Comparison of ENCODE assay signal across 10 cellular contexts in the genomic region with DNA sequence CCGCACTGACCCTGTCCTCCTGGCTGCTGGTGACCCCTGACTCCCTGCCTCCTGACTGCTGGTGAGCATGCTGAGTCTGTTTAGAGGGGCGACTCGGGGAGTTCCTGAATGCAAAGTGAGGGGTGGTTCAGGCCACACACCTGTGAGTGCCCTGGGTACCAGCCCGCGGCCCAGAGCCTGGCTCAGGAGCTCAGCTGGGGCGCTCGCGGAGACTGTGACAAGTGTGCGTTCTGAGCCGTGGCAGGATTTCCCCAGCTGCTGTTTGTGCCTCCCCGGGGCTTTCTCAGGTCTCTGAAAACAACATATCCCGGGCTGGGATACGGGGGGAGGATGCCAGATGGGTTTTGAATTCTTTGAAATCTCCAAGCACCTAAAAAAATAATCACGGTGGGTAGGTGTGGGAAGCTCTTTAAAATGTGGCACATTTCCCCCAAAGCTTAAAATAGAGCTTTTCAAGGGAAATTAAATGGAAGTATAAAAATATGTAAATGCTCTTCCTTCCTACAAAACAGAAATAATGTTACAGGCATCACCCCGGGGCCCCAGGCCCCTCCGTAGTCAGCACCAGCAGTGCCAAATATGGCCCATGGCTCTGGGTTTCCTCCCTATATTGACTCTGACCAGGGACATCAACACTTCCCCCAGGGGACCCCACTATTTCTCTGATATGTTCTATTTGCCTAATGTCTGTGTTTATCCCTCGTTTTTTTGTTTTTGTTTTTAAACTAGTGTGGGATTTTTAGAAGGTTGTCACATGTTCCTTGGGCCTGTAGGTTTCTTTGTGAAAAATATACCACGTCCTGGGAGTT. TPM values are rescaled to one million over a fixed set of nuclear protein-coding genes. Genes with fewer than 3 reads are reported as not detected.
DNase-seq lines count a peak whose midpoint lies in the region; ATAC-seq and TF ChIP-seq lines count a peak whose summit lies in the region.
"Had no signal": no experiment of that assay in that cellular context is flagged by ENCODE, and none has a peak within 500 bp of the region (broad histone marks: within the 10 kb centered on the region; RNA-seq: fewer than 3 reads in every experiment).

No MANE protein-coding gene starts in this region.

- no peaks in the 10 kb centered on the region for H3K27me3 Mint-ChIP-seq in activated T-cell treated with anti-CD3 and anti-CD28 coated beads, Interleukin-2, amount 50 U/mL, for 4 hours (ENCODE audit: low read depth)

- TF ChIP-seq POLR2A in right lobe of liver (IDR thresholded peaks at IDR 0.05), result no peak

- peak overlapping the region; percentile 75 for H3K4me3 Mint-ChIP-seq in activated T-cell treated with anti-CD3 and anti-CD28 coated beads, Interleukin-2, amount 50 U/mL, for 4 hours

- intact Hi-C loops in right lobe of liver (cut with DNase I), result no loop called here

- TF ChIP-seq CTCF in GM13977 (IDR thresholded peaks at IDR 0.05; ENCODE audit: extremely low read depth, insufficient read depth, missing control alignments), result no peak
- TF ChIP-seq CTCF in right lobe of liver (IDR thresholded peaks at IDR 0.05), result no peak

- H3K4me1 Mint-ChIP-seq in activated T-cell treated with anti-CD3 and anti-CD28 coated beads, Interleukin-2, amount 50 U/mL, for 4 hours (ENCODE audit: low read depth), result peaks cover 64% of the 10 kb centered on the region

- H3K36me3 ChIP-seq in right lobe of liver, result no peaks in the 10 kb centered on the region

- peak; percentile 67 for DNase-seq in GM13977 (ENCODE audit: low spot score)
- DNase-seq in activated T-cell treated with anti-CD3 and anti-CD28 coated beads, Interleukin-2, amount 50 U/mL, for 4 hours, result peak; percentile 56
- peak; percentile 62 for DNase-seq in stimulated activated CD4-positive, alpha-beta T cell treated with anti-CD3 and anti-CD28 coated beads, Interleukin-12 subunit alpha, Interleukin-12 subunit beta, amount 100 ng/mL, for 4 hours
- no peak for DNase-seq in right lobe of liver
- no peak for DNase-seq in NK-92 (lab: John Stamatoyannopoulos, UW; ENCODE audit: unreplicated experiment)
- no peak for DNase-seq in NCI-H345 (lab: John Stamatoyannopoulos, UW)
- no peak for DNase-seq in NCI-H2029 treated with DMSO at 0.1 percent for 48 hours (lab: John Stamatoyannopoulos, UW)
- DNase-seq: hippocampal formation, psoas muscle had no signal

- no peaks in the 10 kb centered on the region for H3K27me3 ChIP-seq in right lobe of liver

- in situ Hi-C loops in GM13977 (cut with MboI; ENCODE audit: low pct_unique_long_range_greater_than_20kb, low sequenced_read_pairs, unreplicated experiment), result no loop called here

- no peak overlapping the region for H3K27ac ChIP-seq in right lobe of liver
- H3K27ac ChIP-seq: psoas muscle had no signal

- no peak overlapping the region for H3K4me3 ChIP-seq in right lobe of liver
- H3K4me3 ChIP-seq: psoas muscle had no signal

- WGBS in right lobe of liver (ENCODE audit: insufficient coverage, low coverage, low lambda C conversion rate, missing lambda C conversion rate), result 35% methylated on average over 7 of the region's 18 CpGs

- no peaks in the 10 kb centered on the region for H3K9me3 ChIP-seq in right lobe of liver
- H3K9me3 ChIP-seq: psoas muscle had no signal

- H3K36me3 Mint-ChIP-seq in activated T-cell treated with anti-CD3 and anti-CD28 coated beads, Interleukin-2, amount 50 U/mL, for 4 hours (ENCODE audit: insufficient read depth), result no peaks in the 10 kb centered on the region

- no peaks in the 10 kb centered on the region for H3K9me3 Mint-ChIP-seq in activated T-cell treated with anti-CD3 and anti-CD28 coated beads, Interleukin-2, amount 50 U/mL, for 4 hours

- no peaks in the 10 kb centered on the region for H3K4me1 ChIP-seq in right lobe of liver
- H3K4me1 ChIP-seq: psoas muscle had no signal

- ATAC-seq in HG03432 (IDR thresholded peaks at IDR 0.05; ENCODE audit: unreplicated experiment), result peak; percentile 70
- peak; percentile 58 to 71 for ATAC-seq in activated T-cell treated with anti-CD3 and anti-CD28 coated beads, Interleukin-2, amount 50 U/mL, for 4 hours
- ATAC-seq in right lobe of liver, result no peak

RNA-seq across cellular contexts. Expression of a gene that starts 49.9 kb away (rescaled TPM):
- total RNA-seq in activated T-cell treated with anti-CD3 and anti-CD28 coated beads, Interleukin-2, amount 50 U/mL, for 4 hours, result 100 to 1,000 TPM; 120 to 132 (median 130) TPM
- 1 to 10 TPM in 3 of 6 experiments, under 1 TPM in 3; 0.13 to 1.8 (median 0.92) TPM for total RNA-seq in right lobe of liver

Comparison
In these comparisons a context has a peak if more than half of its experiments do, and no peak if none do; other contexts are left out.
1. DNase-seq: peak in GM13977 (single experiment), activated T-cell treated with anti-CD3 and anti-CD28 coated beads, Interleukin-2, amount 50 U/mL, for 4 hours (single experiment) and stimulated activated CD4-positive, alpha-beta T cell treated with anti-CD3 and anti-CD28 coated beads, Interleukin-12 subunit alpha, Interleukin-12 subunit beta, amount 100 ng/mL, for 4 hours (single experiment); none in right lobe of liver (0 of 3), NK-92 (single experiment), NCI-H345 (single experiment) and NCI-H2029 treated with DMSO at 0.1 percent for 48 hours (single experiment).
2. ATAC-seq: peak in HG03432 (single experiment) and activated T-cell treated with anti-CD3 and anti-CD28 coated beads, Interleukin-2, amount 50 U/mL, for 4 hours (2 of 2); none in right lobe of liver (0 of 4).
3. RNA of a gene that starts 49.9 kb away (total RNA-seq): 120 to 132 TPM in activated T-cell treated with anti-CD3 and anti-CD28 coated beads, Interleukin-2, amount 50 U/mL, for 4 hours; 0.13 to 1.8 TPM in right lobe of liver; every median in the first group is over 10 times any median in the second.